In the genomic region with DNA sequence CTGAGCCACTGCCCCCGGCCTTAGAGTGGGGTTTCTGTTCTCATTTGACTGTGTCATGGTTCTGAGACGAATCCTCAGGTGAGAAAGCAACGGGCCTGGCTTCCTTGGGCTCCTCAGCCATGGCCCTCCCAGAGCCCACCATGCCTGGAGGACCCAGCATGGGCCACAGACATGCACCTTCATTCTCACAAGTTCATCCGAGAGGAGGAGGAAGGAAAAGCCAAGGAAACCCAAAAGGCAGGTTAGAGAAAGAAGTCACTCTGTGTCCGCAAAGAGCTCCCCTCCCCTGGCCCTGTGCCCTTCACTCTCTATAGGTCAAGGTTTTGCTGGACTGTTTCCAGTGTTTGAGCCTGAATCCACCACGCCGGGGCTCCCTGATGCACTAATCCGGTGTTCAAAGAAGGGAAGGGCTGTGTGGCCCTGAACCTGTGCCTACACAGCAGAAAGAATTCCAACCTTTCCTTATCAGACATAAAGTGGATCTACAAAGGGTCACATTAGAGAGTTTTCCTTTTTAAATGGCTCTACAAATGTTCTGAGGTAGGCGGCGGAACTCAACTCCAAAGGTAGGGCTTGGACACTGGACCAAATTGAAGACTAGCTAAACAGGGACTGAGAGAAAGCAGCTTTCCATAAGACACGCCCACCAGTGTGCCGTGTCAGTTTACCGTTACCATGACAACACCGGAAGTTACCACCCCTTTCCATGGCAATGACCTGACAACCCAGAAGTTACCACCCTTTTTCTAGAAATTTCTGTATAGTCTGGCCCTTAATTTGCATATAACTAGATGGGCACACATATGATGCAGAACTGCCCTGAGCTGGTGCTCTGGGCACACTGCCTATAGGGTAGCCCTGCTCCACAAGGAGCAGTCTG, we compare ENCODE assay signal across 1 cellular context.
TF ChIP-seq lines count a peak whose summit lies in the region.

No MANE protein-coding gene starts in this region.

TF ChIP-seq in HepG2, 621 proteins besides CTCF, POLR2A, EP300 and RAD21 (continued from another document and continues in another):
- TF ChIP-seq ZBTB39 (CRISPR knock-in tag; IDR thresholded peaks at IDR 0.05) (peak; percentile 69; the same call in 1 of the 2 replicates), ATF4 (CRISPR knock-in tag; IDR thresholded peaks at IDR 0.05) (no peak), TAF15 (IDR thresholded peaks at IDR 0.05; ENCODE audit: low read depth, low read length, poor library complexity, severe bottlenecking) (no peak), HNF4A (CRISPR knock-in tag; IDR thresholded peaks at IDR 0.05) (peak; percentile 89), REPIN1 (CRISPR knock-in tag; IDR thresholded peaks at IDR 0.05; ENCODE audit: borderline replicate concordance, low read depth) (peak; percentile 60; the same call in 1 of the 2 replicates), ZNF556 (CRISPR knock-in tag; IDR thresholded peaks at IDR 0.05; ENCODE audit: borderline replicate concordance) (no peak; the same call in none of the 2 replicates), ZNF510 (CRISPR knock-in tag; IDR thresholded peaks at IDR 0.05; ENCODE audit: low read depth) (peak; percentile 72; the same call in 1 of the 2 replicates), MLLT10 (CRISPR knock-in tag; IDR thresholded peaks at IDR 0.05) (no peak), ZNF354B (CRISPR knock-in tag; IDR thresholded peaks at IDR 0.05) (0 out of 2 replicates have a peak, but pooled peaks have one; percentile 60), FOXO1 (CRISPR knock-in tag; IDR thresholded peaks at IDR 0.05) (peak; percentile 84), REL (CRISPR knock-in tag; conservative IDR thresholded peaks at IDR 0.05) (no peak), ZNF772 (CRISPR knock-in tag; IDR thresholded peaks at IDR 0.05) (peak; percentile 61; the same call in 1 of the 2 replicates), ZNF136 (CRISPR knock-in tag; IDR thresholded peaks at IDR 0.05; ENCODE audit: low read depth) (peak; percentile 93), KLF11 (CRISPR knock-in tag; IDR thresholded peaks at IDR 0.05) (no peak), ZNF124 (CRISPR knock-in tag; IDR thresholded peaks at IDR 0.05) (no peak), ZNF572 (CRISPR knock-in tag; IDR thresholded peaks at IDR 0.05) (no peak), FOXP1 (IDR thresholded peaks at IDR 0.05) (no peak), FOXP1 (CRISPR knock-in tag; IDR thresholded peaks at IDR 0.05) (peak; percentile 54; the same call in 1 of the 2 replicates), KMT2A (CRISPR knock-in tag; IDR thresholded peaks at IDR 0.05) (peak; percentile 62; the same call in 1 of the 2 replicates), ZNF781 (CRISPR knock-in tag; IDR thresholded peaks at IDR 0.05; ENCODE audit: borderline replicate concordance, not compliant biosample characterization) (peak; percentile 76), MAFK (conservative IDR thresholded peaks at IDR 0.05 in 1 of 2, IDR thresholded peaks at IDR 0.05 in 1 of 2; ENCODE audit: low read length in 2 of 2) (peak in 1 of 2 experiments; percentile 41; a peak in 2 of 4 replicates), ESRRA (CRISPR knock-in tag; IDR thresholded peaks at IDR 0.05; ENCODE audit: low read depth) (peak; percentile 95), SMAD3 (CRISPR knock-in tag; IDR thresholded peaks at IDR 0.05) (peak; percentile 55), IKZF1 (IDR thresholded peaks at IDR 0.05) (no peak), SMAD1 (CRISPR knock-in tag; IDR thresholded peaks at IDR 0.05; ENCODE audit: borderline replicate concordance, low read depth) (no peak), ZNF782 (CRISPR knock-in tag; IDR thresholded peaks at IDR 0.05; ENCODE audit: borderline replicate concordance) (0 out of 2 replicates have a peak, but pooled peaks have one; percentile 31), ZNF768 (CRISPR knock-in tag; IDR thresholded peaks at IDR 0.05) (no peak; the same call in none of the 2 replicates), POLR2G (IDR thresholded peaks at IDR 0.05; ENCODE audit: low read depth, low read length) (peak; percentile 65), ZNF598 (CRISPR knock-in tag; IDR thresholded peaks at IDR 0.05; ENCODE audit: borderline replicate concordance) (peak; percentile 42; the same call in 1 of the 2 replicates), NFE2L1 (CRISPR knock-in tag; IDR thresholded peaks at IDR 0.05; ENCODE audit: borderline replicate concordance) (no peak), ZMAT3 (CRISPR knock-in tag; conservative IDR thresholded peaks at IDR 0.05) (0 out of 2 replicates have a peak, but pooled peaks have one; percentile 39), ZNF18 (CRISPR knock-in tag; IDR thresholded peaks at IDR 0.05; ENCODE audit: insufficient replicate concordance) (peak; percentile 55), HOXD1 (CRISPR knock-in tag; IDR thresholded peaks at IDR 0.05) (no peak), SRSF1 (optimal IDR thresholded peaks at IDR 0.05; ENCODE audit: low read depth, low read length) (no peak), HOXA5 (CRISPR knock-in tag; IDR thresholded peaks at IDR 0.05) (peak; percentile 38; the same call in 1 of the 2 replicates), GPBP1L1 (CRISPR knock-in tag; IDR thresholded peaks at IDR 0.05) (no peak)
- TF ChIP-seq, protein P1, sequence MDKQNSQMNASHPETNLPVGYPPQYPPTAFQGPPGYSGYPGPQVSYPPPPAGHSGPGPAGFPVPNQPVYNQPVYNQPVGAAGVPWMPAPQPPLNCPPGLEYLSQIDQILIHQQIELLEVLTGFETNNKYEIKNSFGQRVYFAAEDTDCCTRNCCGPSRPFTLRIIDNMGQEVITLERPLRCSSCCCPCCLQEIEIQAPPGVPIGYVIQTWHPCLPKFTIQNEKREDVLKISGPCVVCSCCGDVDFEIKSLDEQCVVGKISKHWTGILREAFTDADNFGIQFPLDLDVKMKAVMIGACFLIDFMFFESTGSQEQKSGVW (CRISPR knock-in tag; IDR thresholded peaks at IDR 0.05; ENCODE audit: borderline replicate concordance) = no peak
- TF ChIP-seq, protein P2, sequence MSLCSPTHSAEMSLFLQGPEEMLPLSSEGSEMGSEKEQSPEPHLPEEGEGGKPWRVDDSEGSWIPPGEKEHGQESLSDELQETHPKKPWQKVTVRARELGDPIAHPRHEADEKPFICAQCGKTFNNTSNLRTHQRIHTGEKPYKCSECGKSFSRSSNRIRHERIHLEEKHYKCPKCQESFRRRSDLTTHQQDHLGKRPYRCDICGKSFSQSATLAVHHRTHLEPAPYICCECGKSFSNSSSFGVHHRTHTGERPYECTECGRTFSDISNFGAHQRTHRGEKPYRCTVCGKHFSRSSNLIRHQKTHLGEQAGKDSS (CRISPR knock-in tag; IDR thresholded peaks at IDR 0.05; ENCODE audit: borderline replicate concordance, low read depth) = peak; percentile 72
- TF ChIP-seq, protein P3, sequence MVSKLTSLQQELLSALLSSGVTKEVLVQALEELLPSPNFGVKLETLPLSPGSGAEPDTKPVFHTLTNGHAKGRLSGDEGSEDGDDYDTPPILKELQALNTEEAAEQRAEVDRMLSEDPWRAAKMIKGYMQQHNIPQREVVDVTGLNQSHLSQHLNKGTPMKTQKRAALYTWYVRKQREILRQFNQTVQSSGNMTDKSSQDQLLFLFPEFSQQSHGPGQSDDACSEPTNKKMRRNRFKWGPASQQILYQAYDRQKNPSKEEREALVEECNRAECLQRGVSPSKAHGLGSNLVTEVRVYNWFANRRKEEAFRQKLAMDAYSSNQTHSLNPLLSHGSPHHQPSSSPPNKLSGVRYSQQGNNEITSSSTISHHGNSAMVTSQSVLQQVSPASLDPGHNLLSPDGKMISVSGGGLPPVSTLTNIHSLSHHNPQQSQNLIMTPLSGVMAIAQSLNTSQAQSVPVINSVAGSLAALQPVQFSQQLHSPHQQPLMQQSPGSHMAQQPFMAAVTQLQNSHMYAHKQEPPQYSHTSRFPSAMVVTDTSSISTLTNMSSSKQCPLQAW (CRISPR knock-in tag; IDR thresholded peaks at IDR 0.05) = peak; percentile 94
- TF ChIP-seq, protein P4, sequence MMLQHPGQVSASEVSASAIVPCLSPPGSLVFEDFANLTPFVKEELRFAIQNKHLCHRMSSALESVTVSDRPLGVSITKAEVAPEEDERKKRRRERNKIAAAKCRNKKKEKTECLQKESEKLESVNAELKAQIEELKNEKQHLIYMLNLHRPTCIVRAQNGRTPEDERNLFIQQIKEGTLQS (CRISPR knock-in tag; IDR thresholded peaks at IDR 0.05) = peak; percentile 56; the same call in 1 of the 2 replicates
- TF ChIP-seq, protein P5, sequence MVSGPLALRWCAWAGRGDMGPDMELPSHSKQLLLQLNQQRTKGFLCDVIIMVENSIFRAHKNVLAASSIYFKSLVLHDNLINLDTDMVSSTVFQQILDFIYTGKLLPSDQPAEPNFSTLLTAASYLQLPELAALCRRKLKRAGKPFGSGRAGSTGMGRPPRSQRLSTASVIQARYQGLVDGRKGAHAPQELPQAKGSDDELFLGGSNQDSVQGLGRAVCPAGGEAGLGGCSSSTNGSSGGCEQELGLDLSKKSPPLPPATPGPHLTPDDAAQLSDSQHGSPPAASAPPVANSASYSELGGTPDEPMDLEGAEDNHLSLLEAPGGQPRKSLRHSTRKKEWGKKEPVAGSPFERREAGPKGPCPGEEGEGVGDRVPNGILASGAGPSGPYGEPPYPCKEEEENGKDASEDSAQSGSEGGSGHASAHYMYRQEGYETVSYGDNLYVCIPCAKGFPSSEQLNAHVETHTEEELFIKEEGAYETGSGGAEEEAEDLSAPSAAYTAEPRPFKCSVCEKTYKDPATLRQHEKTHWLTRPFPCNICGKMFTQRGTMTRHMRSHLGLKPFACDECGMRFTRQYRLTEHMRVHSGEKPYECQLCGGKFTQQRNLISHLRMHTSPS (CRISPR knock-in tag; IDR thresholded peaks at IDR 0.05; ENCODE audit: low read depth) = peak; percentile 61
- TF ChIP-seq, protein P6, sequence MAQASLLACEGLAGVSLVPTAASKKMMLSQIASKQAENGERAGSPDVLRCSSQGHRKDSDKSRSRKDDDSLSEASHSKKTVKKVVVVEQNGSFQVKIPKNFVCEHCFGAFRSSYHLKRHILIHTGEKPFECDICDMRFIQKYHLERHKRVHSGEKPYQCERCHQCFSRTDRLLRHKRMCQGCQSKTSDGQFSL (CRISPR knock-in tag; IDR thresholded peaks at IDR 0.05) = no peak
- TF ChIP-seq, protein P7, sequence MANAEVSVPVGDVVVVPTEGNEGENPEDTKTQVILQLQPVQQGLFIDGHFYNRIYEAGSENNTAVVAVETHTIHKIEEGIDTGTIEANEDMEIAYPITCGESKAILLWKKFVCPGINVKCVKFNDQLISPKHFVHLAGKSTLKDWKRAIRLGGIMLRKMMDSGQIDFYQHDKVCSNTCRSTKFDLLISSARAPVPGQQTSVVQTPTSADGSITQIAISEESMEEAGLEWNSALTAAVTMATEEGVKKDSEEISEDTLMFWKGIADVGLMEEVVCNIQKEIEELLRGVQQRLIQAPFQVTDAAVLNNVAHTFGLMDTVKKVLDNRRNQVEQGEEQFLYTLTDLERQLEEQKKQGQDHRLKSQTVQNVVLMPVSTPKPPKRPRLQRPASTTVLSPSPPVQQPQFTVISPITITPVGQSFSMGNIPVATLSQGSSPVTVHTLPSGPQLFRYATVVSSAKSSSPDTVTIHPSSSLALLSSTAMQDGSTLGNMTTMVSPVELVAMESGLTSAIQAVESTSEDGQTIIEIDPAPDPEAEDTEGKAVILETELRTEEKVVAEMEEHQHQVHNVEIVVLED (CRISPR knock-in tag; IDR thresholded peaks at IDR 0.05; ENCODE audit: borderline replicate concordance) = peak; percentile 56
